3 cellular contexts compared by ENCODE assay signal in the genomic region with DNA sequence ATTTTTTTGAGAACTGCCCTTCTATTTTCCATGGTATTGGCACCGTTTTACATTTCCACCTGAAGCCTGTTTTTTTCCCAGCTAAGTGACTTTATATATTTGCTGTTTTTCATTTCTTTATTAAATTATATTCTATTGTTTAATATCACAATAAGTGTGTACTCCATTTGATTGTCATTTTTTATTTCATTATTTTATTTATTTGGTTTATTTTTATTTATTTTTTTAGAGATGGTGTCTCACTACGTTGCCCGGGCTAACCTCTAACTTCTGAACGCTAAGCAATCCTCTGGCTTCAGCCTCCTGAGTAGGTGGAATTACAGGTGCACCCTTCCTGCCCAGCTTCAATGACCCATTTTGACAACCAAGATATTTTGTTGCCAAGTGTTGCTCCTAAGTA.
"Had no signal": no experiment of that assay in that cellular context is flagged by ENCODE, and none has a peak within 500 bp of the region (broad histone marks: within the 10 kb centered on the region; RNA-seq: fewer than 3 reads in every experiment).

No MANE protein-coding gene starts in this region.

- DNase-seq: GDM1, GF-D8 had no signal

- H3K4me3 ChIP-seq: GM12878 had no signal
